ENCODE assay signal across 9 cellular contexts in the genomic region with DNA sequence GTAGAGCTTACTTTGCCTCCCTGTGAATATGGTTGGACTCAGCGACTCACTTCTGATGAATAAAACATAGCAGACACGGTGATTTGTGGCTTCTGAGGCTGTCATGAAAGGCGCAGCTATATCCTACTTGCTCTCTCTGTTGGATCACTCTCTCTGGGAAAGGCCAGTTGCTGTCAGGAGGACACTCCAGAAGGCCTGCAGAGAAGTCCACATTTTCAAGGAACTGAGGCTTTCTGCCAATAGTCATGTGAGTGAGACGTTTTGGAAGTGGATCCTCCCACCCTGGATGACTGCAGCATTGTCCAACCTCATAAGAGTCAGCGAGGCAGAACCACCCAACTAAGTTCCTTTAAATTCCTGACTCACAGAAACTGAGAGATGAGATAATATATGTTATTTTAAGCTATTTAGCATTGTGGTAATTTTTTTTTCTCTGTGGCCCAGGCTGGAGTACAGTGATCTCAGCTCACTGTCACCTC.
A peak's percentile ranks its signal among the peaks of the same experiment; 100 is the strongest.
DNase-seq lines count a peak whose midpoint lies in the region; ATAC-seq, FAIRE-seq and TF ChIP-seq lines count a peak whose summit lies in the region.
"Had no signal": no experiment of that assay in that cellular context is flagged by ENCODE, and none has a peak within 500 bp of the region (broad histone marks: within the 10 kb centered on the region; RNA-seq: fewer than 3 reads in every experiment).

No MANE protein-coding gene starts in this region.

- ATAC-seq in GM18868 (IDR thresholded peaks at IDR 0.05; ENCODE audit: unreplicated experiment) (peak; percentile 67), HG03175 (IDR thresholded peaks at IDR 0.05; ENCODE audit: unreplicated experiment) (peak; percentile 47)
- ATAC-seq: T-cell had no signal

- H3K4me3 ChIP-seq in bronchial epithelial cell (ENCODE audit: low read depth, low read length) (no peak overlapping the region), H7 (ENCODE audit: insufficient read depth, low read depth, low read length) (no peak overlapping the region)

- no peak for TF ChIP-seq CTCF in bronchial epithelial cell (IDR thresholded peaks at IDR 0.05; ENCODE audit: insufficient read depth, low read length, severe bottlenecking)

- FAIRE-seq in bronchial epithelial cell (lab: Jason Lieb, UNC) = no peak

- H3K27me3 ChIP-seq in bronchial epithelial cell (ENCODE audit: control insufficient read depth, insufficient read depth, low read length) (no peaks in the 10 kb centered on the region), H7 (ENCODE audit: control insufficient read depth, insufficient read depth, low read length) (no peaks in the 10 kb centered on the region)

- H3K36me3 ChIP-seq in bronchial epithelial cell (ENCODE audit: control insufficient read depth, insufficient read depth, low read length) = no peaks in the 10 kb centered on the region
- H3K36me3 ChIP-seq in H7 (replicated peaks; ENCODE audit: control insufficient read depth, insufficient read depth, low read length) = no peaks in the 10 kb centered on the region

- peak; percentile 37 for DNase-seq in bronchial epithelial cell (ENCODE audit: low read depth)
- DNase-seq in renal cortical epithelial cell (ENCODE audit: low read depth) = peak; percentile 78
- DNase-seq in SW480 (ENCODE audit: low spot score) = no peak
- DNase-seq in SKM-1 (lab: John Stamatoyannopoulos, UW; ENCODE audit: unreplicated experiment) = no peak
- no peak for DNase-seq in H7
- DNase-seq in COLO829 (ENCODE audit: low spot score) = no peak
- DNase-seq: T-cell had no signal

Comparison
In these comparisons a context has a peak if more than half of its experiments do, and no peak if none do; other contexts are left out.
1. DNase-seq: peak in bronchial epithelial cell (single experiment) and renal cortical epithelial cell (single experiment); none in SW480 (single experiment), SKM-1 (single experiment), H7 (single experiment) and COLO829 (single experiment).